In genomic region chr14:23147676-23148075, GRCh38 we compare ENCODE assay signal across 15 cellular contexts. TPM values are rescaled to one million over a fixed set of nuclear protein-coding genes. Genes with fewer than 3 reads are reported as not detected.
DNase-seq lines count a peak whose midpoint lies in the region; ATAC-seq and TF ChIP-seq lines count a peak whose summit lies in the region.
"Had no signal": no experiment of that assay in that cellular context is flagged by ENCODE, and none has a peak within 500 bp of the region (broad histone marks: within the 10 kb centered on the region; RNA-seq: fewer than 3 reads in every experiment).

No MANE protein-coding gene starts in this region.

- no peak for TF ChIP-seq RAD21 in SK-N-SH (IDR thresholded peaks at IDR 0.05; ENCODE audit: low read length)

- no peak overlapping the region for H3K9ac ChIP-seq in SK-N-SH

- DNase-seq in SK-N-SH (no peak), coronary artery (ENCODE audit: low spot score) (no peak), middle frontal gyrus (ENCODE audit: extremely low spot score, low spot score) (peak; percentile 30), vagina (ENCODE audit: extremely low spot score in 2 of 2) (no peak)
- DNase-seq: ACHN; activated CD8-positive, alpha-beta memory T cell treated with anti-CD3 and anti-CD28 coated beads, Interleukin-2, amount 50 U/mL, for 48 hours; DMS79 treated with DMSO at 0.1 percent for 48 hours; NCI-H187; OCI-M1; T-helper 9 cell had no signal

- H3K4me3 ChIP-seq in SK-N-SH (ENCODE audit: low read depth in 2 of 2, low read length in 1 of 2) = no peak overlapping the region
- no peak overlapping the region for H3K4me3 ChIP-seq in coronary artery
- H3K4me3 ChIP-seq in vagina = no peak overlapping the region

- no peak for TF ChIP-seq POLR2A in vagina (IDR thresholded peaks at IDR 0.05)

- H3K9me3 ChIP-seq in SK-N-SH (no peaks in the 10 kb centered on the region), vagina (no peaks in the 10 kb centered on the region)

- H3K27me3 ChIP-seq in SK-N-SH (ENCODE audit: insufficient read depth) = peaks cover 9% of the 10 kb centered on the region; the same call in 1 of the 2 replicates
- H3K27me3 ChIP-seq in vagina = no peaks in the 10 kb centered on the region

- CTCF ChIA-PET in SK-N-SH (lab: Yijun Ruan, JAX) = interaction anchor here (1.6 to 2.1 kb wide), 2 partner anchors 13 to 39 kb away, joined by 4 to 6 read pairs; no protein-coding TSS in a partner anchor

- H3F3A ChIP-seq in SK-N-SH (replicated peaks; ENCODE audit: insufficient read depth) = no peaks in the 10 kb centered on the region

- H3K27ac ChIP-seq in SK-N-SH (ENCODE audit: low read depth in 2 of 2, low read length in 1 of 2) (no peak overlapping the region), coronary artery (peak overlapping the region; percentile 27 to 31), vagina (peak overlapping the region; percentile 87)

- no peak overlapping the region for H2AFZ ChIP-seq in SK-N-SH (ENCODE audit: low read depth)

- H3K4me1 ChIP-seq in SK-N-SH (ENCODE audit: control insufficient read depth in 1 of 2, insufficient read depth in 2 of 2, low read depth in 1 of 2, low read length in 1 of 2) (no peaks in the 10 kb centered on the region), vagina (peaks cover 83% of the 10 kb centered on the region)

- H3K36me3 ChIP-seq in SK-N-SH (replicated peaks in 1 of 2; ENCODE audit: control insufficient read depth in 1 of 2, insufficient read depth in 2 of 2, low read length in 1 of 2) = no peaks in the 10 kb centered on the region
- H3K36me3 ChIP-seq in vagina = no peaks in the 10 kb centered on the region

- H3K9me2 ChIP-seq in SK-N-SH = no peaks in the 10 kb centered on the region

- TF ChIP-seq EP300 in SK-N-SH (IDR thresholded peaks at IDR 0.05; ENCODE audit: borderline replicate concordance in 1 of 2, low read depth in 1 of 2, low read length in 1 of 2) = no peak

- TF ChIP-seq CTCF in SK-N-SH (IDR thresholded peaks at IDR 0.05) = no peak
- TF ChIP-seq CTCF in coronary artery (IDR thresholded peaks at IDR 0.05) = no peak
- TF ChIP-seq CTCF in vagina (IDR thresholded peaks at IDR 0.05) = no peak

- WGBS in SK-N-SH (ENCODE audit: low lambda C conversion rate) = 29% methylated on average over 1 of the region's 1 CpG

- intact Hi-C loops in vagina (cut with DNase I) = no loop called here

- no peak overlapping the region for H3K4me2 ChIP-seq in SK-N-SH

- POLR2A ChIA-PET in SK-N-SH (lab: Yijun Ruan, JAX) = no interaction called here

- peak; percentile 73 for ATAC-seq in SK-N-SH treated with all-trans-retinoic acid at 6 μM for 48 hours
- no peak for ATAC-seq in GM21619 (IDR thresholded peaks at IDR 0.05; ENCODE audit: unreplicated experiment)
- ATAC-seq in HG03039 (IDR thresholded peaks at IDR 0.05; ENCODE audit: unreplicated experiment) = no peak
- no peak for ATAC-seq in HG02610 (IDR thresholded peaks at IDR 0.05; ENCODE audit: unreplicated experiment)
- ATAC-seq: sciatic nerve had no signal

- no peaks in the 10 kb centered on the region for H3K79me2 ChIP-seq in SK-N-SH (ENCODE audit: insufficient read depth)

- H4K20me1 ChIP-seq in SK-N-SH (ENCODE audit: insufficient read depth) = no peaks in the 10 kb centered on the region

TF ChIP-seq in SK-N-SH treated with all-trans-retinoic acid at 6 μM for 48 hours, 23 proteins besides CTCF, POLR2A, EP300 and RAD21 (continues in another document):
- TF ChIP-seq GLIS3 (CRISPR knock-in tag; IDR thresholded peaks at IDR 0.05) (no peak), CSDC2 (CRISPR knock-in tag; IDR thresholded peaks at IDR 0.05) (no peak), ZNF8 (CRISPR knock-in tag; IDR thresholded peaks at IDR 0.05) (no peak), ZC3H10 (CRISPR knock-in tag; IDR thresholded peaks at IDR 0.05) (no peak), SNAI2 (CRISPR knock-in tag; IDR thresholded peaks at IDR 0.05) (no peak), ARNTL (CRISPR knock-in tag; IDR thresholded peaks at IDR 0.05; ENCODE audit: borderline replicate concordance, low read depth) (no peak), TCF4 (CRISPR knock-in tag; IDR thresholded peaks at IDR 0.05; ENCODE audit: borderline replicate concordance) (no peak), ZNF70 (CRISPR knock-in tag; IDR thresholded peaks at IDR 0.05) (no peak), ZNF565 (CRISPR knock-in tag; conservative IDR thresholded peaks at IDR 0.05; ENCODE audit: low read depth) (no peak), PPARA (CRISPR knock-in tag; IDR thresholded peaks at IDR 0.05; ENCODE audit: borderline replicate concordance) (no peak), RARB (CRISPR knock-in tag; IDR thresholded peaks at IDR 0.05) (no peak), CSRNP3 (CRISPR knock-in tag; IDR thresholded peaks at IDR 0.05) (no peak), ISL1 (CRISPR knock-in tag; IDR thresholded peaks at IDR 0.05) (no peak)

TF ChIP-seq in SK-N-SH, 30 proteins besides CTCF, POLR2A, EP300 and RAD21 (continues in another document):
- TF ChIP-seq NFIC (IDR thresholded peaks at IDR 0.05; ENCODE audit: borderline replicate concordance) = no peak
- TF ChIP-seq RFX5 (IDR thresholded peaks at IDR 0.05; ENCODE audit: low read length) = no peak
- no peak for TF ChIP-seq IRF3 (IDR thresholded peaks at IDR 0.05; ENCODE audit: low read depth, low read length)
- TF ChIP-seq CHD2 (IDR thresholded peaks at IDR 0.05; ENCODE audit: low read length, partially characterized antibody) = no peak
- no peak for TF ChIP-seq PBX3 (IDR thresholded peaks at IDR 0.05)
- TF ChIP-seq ZBTB33 (IDR thresholded peaks at IDR 0.05; ENCODE audit: borderline replicate concordance, low read depth) = no peak

RNA-seq across cellular contexts. Expression of gene CEBPE, which starts 28.6 kb away (rescaled TPM):
- polyA plus RNA-seq in SK-N-SH (2012; rRNA removed) = not detected in 2 replicates
- not detected in 2 replicates for polyA plus RNA-seq in SK-N-SH (2012; cell fraction: cytosol; rRNA removed)
- not detected in 2 replicates for polyA plus RNA-seq in SK-N-SH (2012; cell fraction: nucleus; rRNA removed)
- not detected for total RNA-seq in vagina

RNA-seq across cellular contexts. Expression of gene SLC7A8, which starts 35.8 kb away (rescaled TPM):
- 0.96 and 1.4 TPM in 2 replicates for polyA plus RNA-seq in SK-N-SH (2012; rRNA removed)
- polyA plus RNA-seq in SK-N-SH (2012; cell fraction: cytosol; rRNA removed) = 0.75 and 1.4 TPM in 2 replicates
- 1.1 and 1.2 TPM in 2 replicates for polyA plus RNA-seq in SK-N-SH (2012; cell fraction: nucleus; rRNA removed)
- 68.5 TPM for total RNA-seq in vagina

RNA-seq across cellular contexts. Expression of gene CIROP, which starts 42.9 kb away (rescaled TPM):
- polyA plus RNA-seq in SK-N-SH (2012; rRNA removed) = not detected in 2 replicates
- polyA plus RNA-seq in SK-N-SH (2012; cell fraction: cytosol; rRNA removed) = not detected in 2 replicates
- polyA plus RNA-seq in SK-N-SH (2012; cell fraction: nucleus; rRNA removed) = not detected in 2 replicates
- not detected for total RNA-seq in vagina
- total RNA-seq: sciatic nerve had no signal

RNA-seq across cellular contexts. Expression of gene C14orf119, which starts 52.4 kb away (rescaled TPM):
- polyA plus RNA-seq in SK-N-SH (2012; rRNA removed) = 55.2 and 73.3 TPM in 2 replicates
- 58.8 and 59.3 TPM in 2 replicates for polyA plus RNA-seq in SK-N-SH (2012; cell fraction: cytosol; rRNA removed)
- 28.4 and 47.1 TPM in 2 replicates for polyA plus RNA-seq in SK-N-SH (2012; cell fraction: nucleus; rRNA removed)
- 13.8 TPM for total RNA-seq in vagina

RNA-seq across cellular contexts. Expression of gene ACIN1, which starts 52.7 kb away (rescaled TPM):
- polyA plus RNA-seq in SK-N-SH (2012; rRNA removed) = 159 and 195 TPM in 2 replicates
- polyA plus RNA-seq in SK-N-SH (2012; cell fraction: cytosol; rRNA removed) = 67.5 and 71.7 TPM in 2 replicates
- polyA plus RNA-seq in SK-N-SH (2012; cell fraction: nucleus; rRNA removed) = 543 and 819 TPM in 2 replicates
- 121 TPM for total RNA-seq in vagina

Comparison
In these comparisons a context has a peak if more than half of its experiments do, and no peak if none do; other contexts are left out.
1. H3K27ac ChIP-seq: peak in coronary artery (2 of 2) and vagina (single experiment); none in SK-N-SH (0 of 2).